In the genomic region with DNA sequence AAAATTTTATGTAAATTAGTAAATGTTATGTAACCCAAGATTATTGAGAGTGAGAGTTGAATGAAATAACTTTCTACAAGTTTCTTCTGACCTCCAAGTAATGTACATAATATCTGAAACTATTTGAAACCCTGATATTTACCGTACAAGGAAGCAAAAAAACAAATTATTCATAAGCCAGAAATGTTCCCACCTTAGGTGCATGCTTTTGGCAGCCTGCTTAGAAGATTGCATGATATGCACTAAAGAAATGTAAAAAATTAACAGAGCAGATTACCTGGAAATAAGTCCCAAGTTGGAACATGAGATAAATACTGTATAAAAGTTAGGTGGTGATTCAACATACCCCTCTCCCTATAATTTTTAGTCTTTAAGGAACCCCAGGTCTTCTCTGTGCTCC, we compare ENCODE assay signal across 27 cellular contexts.
"Had no signal": no experiment of that assay in that cellular context is flagged by ENCODE, and none has a peak within 500 bp of the region (broad histone marks: within the 10 kb centered on the region; RNA-seq: fewer than 3 reads in every experiment).

No MANE protein-coding gene starts in this region.

- H3K4me1 Mint-ChIP-seq: stimulated activated naive B cell treated with anti-CD40 and anti-IgM and Interleukin-4, amounts not matched to agents 10 μg/mL and 1 μg/mL and 100 μg/mL, for 72 hours had no signal

- H3K4me2 ChIP-seq: neural progenitor cell had no signal

- H3K27ac Mint-ChIP-seq: naive thymus-derived CD4-positive, alpha-beta T cell; natural killer cell; nephron; neural progenitor cell; stimulated activated effector memory CD8-positive, alpha-beta T cell treated with anti-CD3 and anti-CD28 coated beads, Interleukin-12 subunit alpha, Interleukin-12 subunit beta, amount 100 ng/mL, for 72 hours; stimulated activated naive B cell treated with anti-CD40 and anti-IgM and Interleukin-4, amounts not matched to agents 10 μg/mL and 1 μg/mL and 100 μg/mL, for 72 hours; stimulated activated naive CD8-positive, alpha-beta T cell treated with anti-CD3 and anti-CD28 coated beads, Interleukin-15, Interleukin-2, amounts not matched to agents 100 ng/mL and 50 ng/mL, for 24 hours; type B pancreatic cell had no signal

- H3K27ac ChIP-seq: neural progenitor cell, neutrophil, pancreas, prostate gland, right lobe of liver, sigmoid colon, stomach, thoracic aorta, thyroid gland, tibial nerve, upper lobe of right lung, uterus had no signal

- H3K36me3 Mint-ChIP-seq: naive thymus-derived CD4-positive, alpha-beta T cell; natural killer cell; neural progenitor cell; stimulated activated effector memory CD8-positive, alpha-beta T cell treated with anti-CD3 and anti-CD28 coated beads, Interleukin-12 subunit alpha, Interleukin-12 subunit beta, amount 100 ng/mL, for 72 hours; stimulated activated naive B cell treated with anti-CD40 and anti-IgM and Interleukin-4, amounts not matched to agents 10 μg/mL and 1 μg/mL and 100 μg/mL, for 72 hours; type B pancreatic cell had no signal

- H3K9ac ChIP-seq: neural progenitor cell had no signal

- H3K27me3 ChIP-seq: neural progenitor cell, neutrophil, pancreas, right lobe of liver, sigmoid colon, stomach, thyroid gland, tibial nerve, upper lobe of right lung, uterus had no signal

- DNase-seq: naive thymus-derived CD4-positive, alpha-beta T cell; natural killer cell; nucleus accumbens; pancreas; right cardiac atrium; right lobe of liver; sigmoid colon; small intestine; stimulated activated CD4-positive, alpha-beta T cell treated with anti-CD3 and anti-CD28 coated beads, Interleukin-15, amount 100 ng/mL, for 24 hours; stimulated activated CD4-positive, alpha-beta T cell treated with anti-CD3 and anti-CD28 coated beads, Interleukin-2, amount 100 ng/mL, for 24 hours; stimulated activated CD4-positive, alpha-beta T cell treated with anti-CD3 and anti-CD28 coated beads, Interleukin-2, amount 100 ng/mL, for 48 hours; stimulated activated CD4-positive, alpha-beta T cell treated with anti-CD3 and anti-CD28 coated beads, Interleukin-4, amount 100 ng/mL, for 24 hours; stimulated activated naive B cell treated with anti-CD40 and anti-IgM and Interleukin-4, amounts not matched to agents 10 μg/mL and 1 μg/mL and 100 μg/mL, for 72 hours; stimulated activated naive CD4-positive, alpha-beta T cell treated with Interleukin-2 at 50 U/mL for 16 hours; stomach; thyroid gland; upper lobe of right lung; uterus had no signal

- H3K36me3 ChIP-seq: neural progenitor cell, neutrophil, pancreas, prostate gland, right lobe of liver, sigmoid colon, stomach, thoracic aorta, thyroid gland, tibial nerve, upper lobe of right lung, uterus had no signal

- ATAC-seq: naive thymus-derived CD4-positive, alpha-beta T cell; natural killer cell; pancreas; right cardiac atrium; right lobe of liver; stimulated activated effector memory CD8-positive, alpha-beta T cell treated with anti-CD3 and anti-CD28 coated beads, Interleukin-12 subunit alpha, Interleukin-12 subunit beta, amount 100 ng/mL, for 72 hours; stimulated activated naive B cell treated with anti-CD40 and anti-IgM and Interleukin-4, amounts not matched to agents 10 μg/mL and 1 μg/mL and 100 μg/mL, for 72 hours; upper lobe of right lung had no signal

- H3K4me3 ChIP-seq: neural progenitor cell, pancreas, prostate gland, right lobe of liver, sigmoid colon, stomach, thoracic aorta, thyroid gland, tibial nerve, upper lobe of right lung, uterus had no signal

- H2AFZ ChIP-seq: neural progenitor cell had no signal

- H3K4me3 Mint-ChIP-seq: naive thymus-derived CD4-positive, alpha-beta T cell; natural killer cell; nephron; neural progenitor cell; stimulated activated effector memory CD8-positive, alpha-beta T cell treated with anti-CD3 and anti-CD28 coated beads, Interleukin-12 subunit alpha, Interleukin-12 subunit beta, amount 100 ng/mL, for 72 hours; stimulated activated naive B cell treated with anti-CD40 and anti-IgM and Interleukin-4, amounts not matched to agents 10 μg/mL and 1 μg/mL and 100 μg/mL, for 72 hours; stimulated activated naive CD8-positive, alpha-beta T cell treated with anti-CD3 and anti-CD28 coated beads, Interleukin-15, Interleukin-2, amounts not matched to agents 100 ng/mL and 50 ng/mL, for 24 hours; type B pancreatic cell had no signal

- H3K27me3 Mint-ChIP-seq: stimulated activated naive B cell treated with anti-CD40 and anti-IgM and Interleukin-4, amounts not matched to agents 10 μg/mL and 1 μg/mL and 100 μg/mL, for 72 hours; stimulated activated naive CD8-positive, alpha-beta T cell treated with anti-CD3 and anti-CD28 coated beads, Interleukin-15, Interleukin-2, amounts not matched to agents 100 ng/mL and 50 ng/mL, for 24 hours; type B pancreatic cell had no signal

- H3K9me3 Mint-ChIP-seq: naive thymus-derived CD4-positive, alpha-beta T cell; natural killer cell; nephron; neural progenitor cell; stimulated activated effector memory CD8-positive, alpha-beta T cell treated with anti-CD3 and anti-CD28 coated beads, Interleukin-12 subunit alpha, Interleukin-12 subunit beta, amount 100 ng/mL, for 72 hours; stimulated activated naive B cell treated with anti-CD40 and anti-IgM and Interleukin-4, amounts not matched to agents 10 μg/mL and 1 μg/mL and 100 μg/mL, for 72 hours; stimulated activated naive CD8-positive, alpha-beta T cell treated with anti-CD3 and anti-CD28 coated beads, Interleukin-15, Interleukin-2, amounts not matched to agents 100 ng/mL and 50 ng/mL, for 24 hours; type B pancreatic cell had no signal

- H3K4me1 ChIP-seq: neural progenitor cell, pancreas, prostate gland, right lobe of liver, sigmoid colon, stomach, tibial nerve, upper lobe of right lung, uterus had no signal

- FAIRE-seq: pancreas, small intestine had no signal

- H3K9me3 ChIP-seq: neutrophil, pancreas, prostate gland, right lobe of liver, sigmoid colon, stomach, thoracic aorta, thyroid gland, tibial nerve, upper lobe of right lung, uterus had no signal
